Comparison of ENCODE assay signal across 14 cellular contexts in the genomic region with DNA sequence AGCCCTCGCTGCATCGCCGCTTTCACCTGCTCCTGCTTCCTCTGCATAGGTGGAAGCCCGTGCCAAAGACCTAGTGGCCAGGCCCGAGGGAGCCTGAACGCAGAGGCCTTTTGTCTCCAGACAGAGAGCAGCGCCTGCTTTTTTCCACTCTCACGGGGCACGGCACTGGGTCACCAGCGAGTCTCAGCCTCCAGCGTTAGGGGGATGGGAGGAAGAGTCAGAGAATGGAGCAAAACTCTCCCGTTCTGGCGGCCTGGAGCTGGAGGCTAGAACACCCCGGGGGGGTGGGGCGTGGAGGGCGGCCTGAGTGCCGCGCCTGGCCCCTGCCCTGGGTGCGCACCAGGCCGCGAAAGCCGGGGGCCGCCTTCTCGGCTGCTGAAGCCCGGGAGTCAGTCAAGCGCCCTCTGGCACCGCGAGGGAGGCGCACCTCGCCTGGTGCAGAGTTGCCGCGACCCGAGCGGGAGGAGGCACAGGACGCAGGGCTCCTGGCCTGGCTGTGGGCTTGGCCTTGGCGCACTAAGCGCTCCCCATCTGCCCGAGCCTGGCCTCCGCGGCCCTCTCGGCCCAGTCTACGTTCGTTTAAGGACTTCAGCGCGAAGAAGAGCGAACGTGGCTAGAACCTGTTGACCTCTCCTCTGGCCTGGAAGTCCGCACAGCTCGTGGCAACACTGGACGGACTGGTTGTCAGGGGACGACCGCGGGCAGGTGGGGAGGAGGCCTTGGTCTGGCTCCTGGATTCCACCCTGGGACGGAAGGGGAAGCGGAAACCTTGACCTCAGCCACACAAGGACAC. TPM values are rescaled to one million over a fixed set of nuclear protein-coding genes. Genes with fewer than 3 reads are reported as not detected.
A peak's percentile ranks its signal among the peaks of the same experiment; 100 is the strongest.
DNase-seq lines count a peak whose midpoint lies in the region; ATAC-seq and TF ChIP-seq lines count a peak whose summit lies in the region.
"Had no signal": no experiment of that assay in that cellular context is flagged by ENCODE, and none has a peak within 500 bp of the region (broad histone marks: within the 10 kb centered on the region; RNA-seq: fewer than 3 reads in every experiment).

No MANE protein-coding gene starts in this region.

- H3K4me1 ChIP-seq in sigmoid colon, result peaks cover 0 to 49% (median 29%) of the 10 kb centered on the region in 4 donors

- WGBS in sigmoid colon, 2 donors, result 50 to 79% methylated on average over 55 of the region's 55 CpGs

- no peaks in the 10 kb centered on the region for H3K9me3 Mint-ChIP-seq in chondrocyte (ENCODE audit: low read depth)
- H3K9me3 Mint-ChIP-seq: stimulated activated naive CD8-positive, alpha-beta T cell treated with anti-CD3 and anti-CD28 coated beads, Interleukin-15, Interleukin-2, amounts not matched to agents 100 ng/mL and 50 ng/mL, for 24 hours had no signal

- H3K36me3 Mint-ChIP-seq in chondrocyte (ENCODE audit: low read depth), result peaks cover 2% of the 10 kb centered on the region

- no peaks in the 10 kb centered on the region for H3K36me3 ChIP-seq in sigmoid colon

- H3K4me3 ChIP-seq in sigmoid colon, result no peak overlapping the region
- H3K4me3 ChIP-seq: SK-N-MC had no signal

- TF ChIP-seq EP300 in sigmoid colon (IDR thresholded peaks at IDR 0.05), result no peak

- DNase-seq in chondrocyte (ENCODE audit: low spot score), result no peak
- peak; percentile 70 for DNase-seq in islet precursor cell
- DNase-seq in sigmoid colon, result no peak
- DNase-seq in NCI-H82 treated with DMSO at 0.1 percent for 48 hours (lab: John Stamatoyannopoulos, UW; ENCODE audit: unreplicated experiment), result no peak
- DNase-seq in DMS79 (lab: John Stamatoyannopoulos, UW), result no peak
- no peak for DNase-seq in occipital lobe (lab: John Stamatoyannopoulos, UW)
- DNase-seq: midbrain, NCI-H345 had no signal

- H3K9me3 ChIP-seq in sigmoid colon, result no peaks in the 10 kb centered on the region

- H3K4me1 Mint-ChIP-seq in chondrocyte (ENCODE audit: low read depth), result peaks cover 75% of the 10 kb centered on the region

- H3K4me3 Mint-ChIP-seq in chondrocyte (ENCODE audit: unreplicated experiment), result no peak overlapping the region
- H3K4me3 Mint-ChIP-seq: stimulated activated naive CD8-positive, alpha-beta T cell treated with anti-CD3 and anti-CD28 coated beads, Interleukin-15, Interleukin-2, amounts not matched to agents 100 ng/mL and 50 ng/mL, for 24 hours had no signal

- peak overlapping the region; percentile 60 for H3K27ac Mint-ChIP-seq in chondrocyte (ENCODE audit: unreplicated experiment)
- H3K27ac Mint-ChIP-seq: activated naive CD4-positive, alpha-beta T cell treated with anti-CD3 and anti-CD28 coated beads, Interleukin-2, amount 50 U/mL, for 72 hours; stimulated activated naive CD8-positive, alpha-beta T cell treated with anti-CD3 and anti-CD28 coated beads, Interleukin-15, Interleukin-2, amounts not matched to agents 100 ng/mL and 50 ng/mL, for 24 hours had no signal

- no peaks in the 10 kb centered on the region for H3K27me3 ChIP-seq in sigmoid colon

- TF ChIP-seq POLR2A in sigmoid colon (IDR thresholded peaks at IDR 0.05), result no peak

- no peak for TF ChIP-seq CTCF in chondrocyte (IDR thresholded peaks at IDR 0.05)
- TF ChIP-seq CTCF in sigmoid colon (IDR thresholded peaks at IDR 0.05), result no peak

- no peaks in the 10 kb centered on the region for H3K27me3 Mint-ChIP-seq in chondrocyte (ENCODE audit: low read depth)

- intact Hi-C loops in sigmoid colon (cut with DNase I), result no loop called here

- ATAC-seq in GM18519 (IDR thresholded peaks at IDR 0.05; ENCODE audit: low FRiP score, unreplicated experiment), result peak; percentile 24
- ATAC-seq in activated CD4-positive, CD25-positive, alpha-beta regulatory T cell treated with anti-CD3 and anti-CD28 coated beads, Interleukin-2, amount 50 U/mL, for 24 hours, result no peak
- ATAC-seq: activated naive CD4-positive, alpha-beta T cell treated with anti-CD3 and anti-CD28 coated beads, Interleukin-2, amount 50 U/mL, for 72 hours; esophagus mucosa had no signal

- H3K27ac ChIP-seq in sigmoid colon, result peak overlapping the region; percentile 81 to 92 (median 87)
- H3K27ac ChIP-seq: SK-N-MC had no signal

RNA-seq across cellular contexts. Expression of a gene that starts 21.5 kb away (rescaled TPM):
- total RNA-seq in chondrocyte, result 151 to 169 TPM (median 167 TPM) in 3 replicates
- total RNA-seq in sigmoid colon, result 10 to 100 TPM; 24.0 to 47.9 (median 31.0) TPM
- 10 to 100 TPM; 12.6 to 20.0 (median 12.9) TPM for polyA plus RNA-seq in sigmoid colon
- 4.1 TPM for total RNA-seq in occipital lobe
- total RNA-seq: activated naive CD4-positive, alpha-beta T cell treated with anti-CD3 and anti-CD28 coated beads, Interleukin-2, amount 50 U/mL, for 72 hours had no signal
